In genomic region chr6:107272246-107272645, GRCh38 we compare ENCODE assay signal across 1 cellular context.
TF ChIP-seq lines count a peak whose summit lies in the region.

No MANE protein-coding gene starts in this region.

TF ChIP-seq in GM23338, 12 proteins besides CTCF, POLR2A, EP300 and RAD21 (continued from another document):
- TF ChIP-seq ZNF462 (CRISPR knock-in tag; IDR thresholded peaks at IDR 0.05) (no peak), POLR2AphosphoS5 (IDR thresholded peaks at IDR 0.05; ENCODE audit: low read depth) (no peak), STAT1 (IDR thresholded peaks at IDR 0.05; ENCODE audit: unreplicated experiment) (no peak), EZH2 (IDR thresholded peaks at IDR 0.05; ENCODE audit: low read depth, unreplicated experiment) (no peak), ZNF114 (CRISPR knock-in tag; IDR thresholded peaks at IDR 0.05) (no peak), EZH2phosphoT487 (IDR thresholded peaks at IDR 0.05; ENCODE audit: unreplicated experiment) (no peak), JUNB (IDR thresholded peaks at IDR 0.05; ENCODE audit: unreplicated experiment) (no peak), ZNF331 (CRISPR knock-in tag; IDR thresholded peaks at IDR 0.05; ENCODE audit: low read depth) (no peak), NANOG (IDR thresholded peaks at IDR 0.05; ENCODE audit: borderline replicate concordance) (no peak), CREB1 (CRISPR knock-in tag; IDR thresholded peaks at IDR 0.05; ENCODE audit: low read depth) (no peak)
